ENCODE assay signal across 16 cellular contexts in the genomic region with DNA sequence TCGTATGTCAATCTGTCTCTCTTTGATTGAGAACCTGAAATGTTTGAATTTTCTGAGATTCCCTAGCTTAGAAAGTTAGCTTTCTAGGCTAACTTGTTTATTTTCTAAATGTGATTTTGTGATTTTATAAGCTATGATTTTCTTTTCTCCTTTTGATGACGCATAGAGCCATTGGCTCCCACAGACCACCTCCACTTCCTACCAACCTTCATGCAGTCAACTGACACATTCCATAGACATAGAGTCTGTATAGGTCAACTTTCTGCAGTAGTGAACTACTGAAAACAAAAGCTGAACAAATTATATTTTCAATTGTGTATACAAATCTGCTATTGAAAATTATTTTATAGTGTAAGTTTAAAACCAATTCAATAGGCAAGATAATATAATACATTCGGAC. TPM values are rescaled to one million over a fixed set of nuclear protein-coding genes. Genes with fewer than 3 reads are reported as not detected.
DNase-seq lines count a peak whose midpoint lies in the region; ATAC-seq and TF ChIP-seq lines count a peak whose summit lies in the region.
"Had no signal": no experiment of that assay in that cellular context is flagged by ENCODE, and none has a peak within 500 bp of the region (broad histone marks: within the 10 kb centered on the region; RNA-seq: fewer than 3 reads in every experiment).

No MANE protein-coding gene starts in this region.

- no peaks in the 10 kb centered on the region for H3K27me3 Mint-ChIP-seq in activated naive CD4-positive, alpha-beta T cell treated with anti-CD3 and anti-CD28 coated beads for 36 hours (ENCODE audit: low read depth)
- H3K27me3 Mint-ChIP-seq in activated CD8-positive, alpha-beta T cell treated with anti-CD3 and anti-CD28 coated beads, Interleukin-2, amount 10 ng/mL, durations not matched to agents 7 days and 5 days (ENCODE audit: low read depth), result no peaks in the 10 kb centered on the region
- H3K27me3 Mint-ChIP-seq: B cell had no signal

- peaks cover 44% of the 10 kb centered on the region for H3K4me1 Mint-ChIP-seq in activated naive CD4-positive, alpha-beta T cell treated with anti-CD3 and anti-CD28 coated beads for 36 hours (ENCODE audit: low read depth)
- H3K4me1 Mint-ChIP-seq in activated CD8-positive, alpha-beta T cell treated with anti-CD3 and anti-CD28 coated beads, Interleukin-2, amount 10 ng/mL, durations not matched to agents 7 days and 5 days (ENCODE audit: low read depth), result peaks cover 34% of the 10 kb centered on the region
- H3K4me1 Mint-ChIP-seq: B cell had no signal

- H3K27ac Mint-ChIP-seq in activated naive CD4-positive, alpha-beta T cell treated with anti-CD3 and anti-CD28 coated beads for 36 hours, result peak overlapping the region; percentile 65
- peak overlapping the region; percentile 2 for H3K27ac Mint-ChIP-seq in activated CD8-positive, alpha-beta T cell treated with anti-CD3 and anti-CD28 coated beads, Interleukin-2, amount 10 ng/mL, durations not matched to agents 7 days and 5 days
- H3K27ac Mint-ChIP-seq: B cell had no signal

- H3K9me3 ChIP-seq in HUES48 (ENCODE audit: control insufficient read depth, insufficient read depth, low read length) (no peaks in the 10 kb centered on the region), osteoblast (ENCODE audit: low read depth, low read length) (no peaks in the 10 kb centered on the region)

- H3K4me3 ChIP-seq in HUES48 (ENCODE audit: low read depth, low read length), result no peak overlapping the region
- H3K4me3 ChIP-seq in osteoblast (ENCODE audit: insufficient read depth, low read length), result no peak overlapping the region
- H3K4me3 ChIP-seq: GM23248 had no signal

- no peak for TF ChIP-seq CTCF in osteoblast (IDR thresholded peaks at IDR 0.05; ENCODE audit: extremely low read depth, low read depth, low read length)

- no peak for ATAC-seq in activated CD8-positive, alpha-beta T cell treated with anti-CD3 and anti-CD28 coated beads, Interleukin-2, amount 10 ng/mL, durations not matched to agents 7 days and 5 days

- no peak overlapping the region for H3K4me3 Mint-ChIP-seq in activated naive CD4-positive, alpha-beta T cell treated with anti-CD3 and anti-CD28 coated beads for 36 hours
- H3K4me3 Mint-ChIP-seq in activated CD8-positive, alpha-beta T cell treated with anti-CD3 and anti-CD28 coated beads, Interleukin-2, amount 10 ng/mL, durations not matched to agents 7 days and 5 days, result no peak overlapping the region
- H3K4me3 Mint-ChIP-seq: B cell had no signal

- no peak overlapping the region for H3K9ac ChIP-seq in HUES48 (ENCODE audit: low read depth, low read length)
- H3K9ac ChIP-seq: GM23248, KMS-11 had no signal

- no peaks in the 10 kb centered on the region for H3K9me3 Mint-ChIP-seq in activated naive CD4-positive, alpha-beta T cell treated with anti-CD3 and anti-CD28 coated beads for 36 hours
- H3K9me3 Mint-ChIP-seq in activated CD8-positive, alpha-beta T cell treated with anti-CD3 and anti-CD28 coated beads, Interleukin-2, amount 10 ng/mL, durations not matched to agents 7 days and 5 days (ENCODE audit: insufficient read depth), result no peaks in the 10 kb centered on the region

- POLR2A ChIA-PET in activated CD8-positive, alpha-beta T cell treated with anti-CD3 and anti-CD28 coated beads, Interleukin-2, amount 10 ng/mL, durations not matched to agents 7 days and 5 days (lab: Charles Lee), result no interaction called here

- no peak overlapping the region for H2AFZ ChIP-seq in osteoblast (ENCODE audit: low read length)
- H2AFZ ChIP-seq: GM23248 had no signal

- H3K36me3 ChIP-seq in HUES48 (ENCODE audit: control insufficient read depth, insufficient read depth, low read length) (no peaks in the 10 kb centered on the region), osteoblast (ENCODE audit: insufficient read depth, low read length) (no peaks in the 10 kb centered on the region)

- no peak for DNase-seq in activated naive CD4-positive, alpha-beta T cell treated with anti-CD3 and anti-CD28 coated beads for 36 hours
- no peak for DNase-seq in activated naive CD4-positive, alpha-beta T cell (lab: John Stamatoyannopoulos, UW)
- no peak for DNase-seq in activated CD8-positive, alpha-beta T cell treated with anti-CD3 and anti-CD28 coated beads, Interleukin-2, amount 10 ng/mL, durations not matched to agents 7 days and 5 days
- peak; percentile 62 for DNase-seq in osteoblast (ENCODE audit: insufficient read length, low spot score, missing footprints)
- DNase-seq in NCI-H345 (lab: John Stamatoyannopoulos, UW), result no peak
- DNase-seq in SIG-M5 (lab: John Stamatoyannopoulos, UW), result no peak
- DNase-seq: ACHN, GM23248, MM.1S, NCI-H1105, NCI-H187, NCI-H446 had no signal

- H3K27ac ChIP-seq in HUES48 (ENCODE audit: low read depth, low read length) (peak overlapping the region; percentile 42), osteoblast (ENCODE audit: low read depth, low read length) (no peak overlapping the region)
- H3K27ac ChIP-seq: GM23248, KMS-11, RWPE1 had no signal

- H3K4me2 ChIP-seq in osteoblast (ENCODE audit: insufficient read depth, low read length), result no peak overlapping the region
- H3K4me2 ChIP-seq: KMS-11 had no signal

- no peaks in the 10 kb centered on the region for H3K79me2 ChIP-seq in osteoblast (ENCODE audit: insufficient read depth, low read length)

- no peaks in the 10 kb centered on the region for H4K20me1 ChIP-seq in osteoblast (ENCODE audit: insufficient read depth, low read length)

- CTCF ChIA-PET in activated naive CD4-positive, alpha-beta T cell treated with anti-CD3 and anti-CD28 coated beads for 36 hours (lab: Charles Lee), result interaction anchor here (0.6 kb wide), 1 partner anchor 33 kb away, joined by 3 read pairs; no protein-coding TSS in a partner anchor
- CTCF ChIA-PET in activated CD8-positive, alpha-beta T cell treated with anti-CD3 and anti-CD28 coated beads, Interleukin-2, amount 10 ng/mL, durations not matched to agents 7 days and 5 days (lab: Charles Lee), result interaction anchor here (0.8 kb wide), 1 partner anchor 60 kb away, joined by 3 read pairs; no protein-coding TSS in a partner anchor

- intact Hi-C loops in activated naive CD4-positive, alpha-beta T cell treated with anti-CD3 and anti-CD28 coated beads for 36 hours (cut with micrococcal nuclease), result loop anchor here (5.0 to 10.0 kb wide), 6 partner anchors 924 to 1518 kb away; a partner anchor contains a TSS

- H3K4me1 ChIP-seq in HUES48 (ENCODE audit: control insufficient read depth, insufficient read depth, low read length) (no peaks in the 10 kb centered on the region), osteoblast (ENCODE audit: insufficient read depth, low read length) (no peaks in the 10 kb centered on the region)

- H3K27me3 ChIP-seq in HUES48 (ENCODE audit: control insufficient read depth, insufficient read depth, low read length) (no peaks in the 10 kb centered on the region), osteoblast (ENCODE audit: insufficient read depth, low read length) (no peaks in the 10 kb centered on the region)

- H3K36me3 Mint-ChIP-seq in activated naive CD4-positive, alpha-beta T cell treated with anti-CD3 and anti-CD28 coated beads for 36 hours (ENCODE audit: low read depth), result no peaks in the 10 kb centered on the region
- peaks cover 9% of the 10 kb centered on the region for H3K36me3 Mint-ChIP-seq in activated CD8-positive, alpha-beta T cell treated with anti-CD3 and anti-CD28 coated beads, Interleukin-2, amount 10 ng/mL, durations not matched to agents 7 days and 5 days (ENCODE audit: low read depth)

RNA-seq across cellular contexts. Expression of a gene that starts 2.8 kb away (rescaled TPM):
- 1 to 10 TPM; 4.3 to 5.4 TPM for total RNA-seq in activated naive CD4-positive, alpha-beta T cell treated with anti-CD3 and anti-CD28 coated beads for 36 hours
- total RNA-seq in activated CD8-positive, alpha-beta T cell treated with anti-CD3 and anti-CD28 coated beads, Interleukin-2, amount 10 ng/mL, durations not matched to agents 7 days and 5 days, result 1 to 10 TPM; 1.1 to 1.7 TPM
- total RNA-seq in osteoblast, result not detected in 2 replicates
